Comparison of ENCODE assay signal across 2 cellular contexts in genomic region chr22:18518061-18518460, GRCh38. TPM values are rescaled to one million over a fixed set of nuclear protein-coding genes. Genes with fewer than 3 reads are reported as not detected.
"Had no signal": no experiment of that assay in that cellular context is flagged by ENCODE, and none has a peak within 500 bp of the region (broad histone marks: within the 10 kb centered on the region; RNA-seq: fewer than 3 reads in every experiment).

Gene GGTLC3, minus strand, starts transcription at chr22:18518161. Its CDS starts 264 bp downstream, at chr22:18517897.

RNA-seq across cellular contexts. Expression of gene GGTLC3, which starts in this region (rescaled TPM):
- total RNA-seq: G401, GM12878 had no signal
